8 cellular contexts compared by ENCODE assay signal in genomic region chr14:95535226-95536021, GRCh38. TPM values are rescaled to one million over a fixed set of nuclear protein-coding genes. Genes with fewer than 3 reads are reported as not detected.
DNase-seq lines count a peak whose midpoint lies in the region; ATAC-seq and TF ChIP-seq lines count a peak whose summit lies in the region.

No MANE protein-coding gene starts in this region.

- TF ChIP-seq POLR2A in sigmoid colon (IDR thresholded peaks at IDR 0.05): no peak

- 1 to 2% methylated on average over 52 of the region's 52 CpGs for WGBS in sigmoid colon, 2 donors

- intact Hi-C loops in sigmoid colon (cut with DNase I): loop anchor here (10.0 kb wide), 4 partner anchors 381 to 969 kb away; partner anchors contain the start of genes ATG2B, DICER1, GSKIP and PAPOLA

- H3K27me3 ChIP-seq in sigmoid colon: no peaks in the 10 kb centered on the region

- ATAC-seq in HG02642 (IDR thresholded peaks at IDR 0.05; ENCODE audit: poor library complexity, unreplicated experiment) (peak; percentile 3), GM19452 (IDR thresholded peaks at IDR 0.05; ENCODE audit: unreplicated experiment) (no peak)

- TF ChIP-seq CTCF in VCaP (conservative IDR thresholded peaks at IDR 0.05) (no peak), sigmoid colon (IDR thresholded peaks at IDR 0.05) (no peak)

- H3K4me1 ChIP-seq in sigmoid colon: peaks cover 0 to 58% (median 50%) of the 10 kb centered on the region in 4 donors

- H3K4me3 ChIP-seq in sigmoid colon: peak overlapping the region; percentile 85 to 100 (median 94)

- no peak for TF ChIP-seq EP300 in sigmoid colon (IDR thresholded peaks at IDR 0.05)

- peaks cover 0 to 5% (median 0%) of the 10 kb centered on the region in 4 donors for H3K36me3 ChIP-seq in sigmoid colon

- H3K27ac ChIP-seq in VCaP: peak overlapping the region; percentile 88
- H3K27ac ChIP-seq in sigmoid colon: peak overlapping the region; percentile 79 to 91 (median 82)

- peak; percentile 24 for DNase-seq in NCI-H1092 treated with DMSO at 0.1 percent for 48 hours (lab: John Stamatoyannopoulos, UW)
- no peak for DNase-seq in NCI-H1092 (lab: John Stamatoyannopoulos, UW)
- peak; percentile 38 for DNase-seq in germinal center (ENCODE audit: low spot score)
- no peak for DNase-seq in sigmoid colon
- DNase-seq in activated CD4-positive, CD25-positive, alpha-beta regulatory T cell treated with anti-CD3 and anti-CD28 coated beads, Interleukin-2, amount 50 U/mL, for 72 hours: no peak

- no peaks in the 10 kb centered on the region for H3K9me3 ChIP-seq in sigmoid colon

RNA-seq across cellular contexts. Expression of gene GLRX5, which starts 0.6 kb away (rescaled TPM):
- 10 to 100 TPM; 30.5 to 61.4 (median 44.3) TPM for total RNA-seq in sigmoid colon
- polyA plus RNA-seq in sigmoid colon: 10 to 100 TPM; 45.7 to 97.1 (median 76.9) TPM

RNA-seq across cellular contexts. Expression of gene SYNE3, which starts 19.0 kb away (rescaled TPM):
- 10 to 100 TPM in 2 of 4 donors, 1 to 10 TPM in 2; 5.6 to 11.8 (median 9.9) TPM for total RNA-seq in sigmoid colon
- 1 to 10 TPM in 2 of 3 donors, under 1 TPM in 1; 0.69 to 6.3 (median 1.8) TPM for polyA plus RNA-seq in sigmoid colon

Comparison
In these comparisons a context has a peak if more than half of its experiments do, and no peak if none do; other contexts are left out.
1. DNase-seq: peak in NCI-H1092 treated with DMSO at 0.1 percent for 48 hours (single experiment) and germinal center (single experiment); none in NCI-H1092 (single experiment), sigmoid colon (single experiment) and activated CD4-positive, CD25-positive, alpha-beta regulatory T cell treated with anti-CD3 and anti-CD28 coated beads, Interleukin-2, amount 50 U/mL, for 72 hours (single experiment).